1 cellular context compared by ENCODE assay signal in genomic region chr1:181035210-181035609, GRCh38.
TF ChIP-seq lines count a peak whose summit lies in the region.

No MANE protein-coding gene starts in this region.

TF ChIP-seq in HepG2, 621 proteins besides CTCF, POLR2A, EP300 and RAD21:
- peak; percentile 27; the same call in 1 of the 2 replicates for TF ChIP-seq ZKSCAN1 (IDR thresholded peaks at IDR 0.05; ENCODE audit: low read length)
